In the genomic region with DNA sequence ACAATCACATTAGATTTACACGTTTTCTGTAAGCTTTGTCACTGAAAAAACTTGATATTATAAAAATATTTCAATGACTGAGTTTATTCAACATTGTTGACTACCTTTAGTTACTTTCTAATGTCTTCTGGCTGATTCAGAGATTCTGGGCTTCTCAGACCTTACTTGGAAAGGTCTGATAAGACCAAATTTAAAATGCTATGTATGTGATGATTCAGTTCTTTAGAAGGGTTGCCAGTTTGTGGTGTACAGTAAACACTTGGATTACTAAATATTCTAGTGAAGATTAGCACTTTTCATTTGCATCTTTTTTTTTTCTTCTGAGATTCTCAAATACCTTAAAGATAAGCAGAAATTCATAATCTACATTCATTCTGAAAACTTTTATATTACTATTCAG, we compare ENCODE assay signal across 24 cellular contexts. TPM values are rescaled to one million over a fixed set of nuclear protein-coding genes. Genes with fewer than 3 reads are reported as not detected.
DNase-seq lines count a peak whose midpoint lies in the region; ATAC-seq and TF ChIP-seq lines count a peak whose summit lies in the region.
"Had no signal": no experiment of that assay in that cellular context is flagged by ENCODE, and none has a peak within 500 bp of the region (broad histone marks: within the 10 kb centered on the region; RNA-seq: fewer than 3 reads in every experiment).

No MANE protein-coding gene starts in this region.

- in situ Hi-C loops in GM23248 (cut with MboI) (no loop called here), astrocyte of the spinal cord (cut with HindIII; ENCODE audit: low sequenced_read_pairs) (no loop called here)

- H4K20me1 ChIP-seq in GM23248 (ENCODE audit: insufficient read depth) (no peaks in the 10 kb centered on the region), PC-3 (ENCODE audit: low read length) (no peaks in the 10 kb centered on the region)
- H4K20me1 ChIP-seq: BLaER1 treated with 17β-estradiol and CSF1 and Interleukin-3, amounts not matched to agents 10 nM and 100 nM had no signal

- H3K36me3 Mint-ChIP-seq in T-helper 17 cell (ENCODE audit: low read depth) = peaks cover 12% of the 10 kb centered on the region

- H3K79me2 ChIP-seq in GM23248 (ENCODE audit: insufficient read depth) (no peaks in the 10 kb centered on the region), PC-3 (ENCODE audit: low read length) (no peaks in the 10 kb centered on the region)

- 49 to 67% methylated on average over 1 of the region's 1 CpG for WGBS in GM23248 (ENCODE audit: low coverage in 1 of 2, low lambda C conversion rate in 2 of 2, missing lambda C conversion rate in 2 of 2), 2 experiments

- DNase-seq in GM23248 = peak; percentile 19
- DNase-seq in PC-3 = peak; percentile 10
- DNase-seq in astrocyte of the spinal cord (ENCODE audit: low read depth, low spot score) = peak; percentile 10
- peak; percentile 20 for DNase-seq in fibroblast of the aortic adventitia (ENCODE audit: low read depth)
- DNase-seq in T-helper 17 cell = no peak
- DNase-seq in iPS-NIHi11 (ENCODE audit: low spot score) = no peak
- DNase-seq in stimulated activated CD4-positive, alpha-beta T cell treated with anti-CD3 and anti-CD28 coated beads, Interleukin-15, amount 100 ng/mL, for 24 hours = no peak
- DNase-seq in EL = no peak
- DNase-seq: AML-193; CD4-positive, alpha-beta T cell; Kasumi-1; NCI-H1105 treated with DMSO at 0.1 percent for 48 hours; NCI-H146; NCI-H1930; NCI-H2107; NCI-H446; NCI-H524 treated with DMSO at 0.1 percent for 48 hours; NCI-H774; PC-9; SJCRH30 had no signal

- POLR2A ChIA-PET in PC-3 (lab: Charles Lee; ENCODE audit: unreplicated experiment) = interaction anchor here (0.5 kb wide), 1 partner anchor 54 kb away, joined by 4 read pairs; no protein-coding TSS in a partner anchor

- no peaks in the 10 kb centered on the region for H3F3A ChIP-seq in GM23248 (ENCODE audit: insufficient read depth)
- H3F3A ChIP-seq in PC-3 (ENCODE audit: low read length, unreplicated experiment) = no peaks in the 10 kb centered on the region

- H3K4me1 ChIP-seq in GM23248 (ENCODE audit: insufficient read depth) = no peaks in the 10 kb centered on the region
- H3K4me1 ChIP-seq in PC-3 (ENCODE audit: insufficient read depth, low read length) = peaks cover 6% of the 10 kb centered on the region; the same call in 1 of the 2 replicates
- H3K4me1 ChIP-seq: BLaER1 treated with 17β-estradiol and CSF1 and Interleukin-3, amounts not matched to agents 10 nM and 100 nM; SJCRH30 had no signal

- no peak overlapping the region for H3K27ac Mint-ChIP-seq in T-helper 17 cell
- H3K27ac Mint-ChIP-seq: CD4-positive, alpha-beta T cell had no signal

- TF ChIP-seq CTCF in PC-3 (conservative IDR thresholded peaks at IDR 0.05; ENCODE audit: low read depth, low read length) = no peak
- no peak for TF ChIP-seq CTCF in astrocyte of the spinal cord (IDR thresholded peaks at IDR 0.05; ENCODE audit: low read depth, low read length)
- TF ChIP-seq CTCF in fibroblast of the aortic adventitia (IDR thresholded peaks at IDR 0.05; ENCODE audit: insufficient read depth, low read length) = no peak

- H3K9me3 ChIP-seq in GM23248 (ENCODE audit: low read depth) = no peaks in the 10 kb centered on the region
- no peaks in the 10 kb centered on the region for H3K9me3 ChIP-seq in PC-3 (ENCODE audit: low read length)
- no peaks in the 10 kb centered on the region for H3K9me3 ChIP-seq in T-helper 17 cell (ENCODE audit: control insufficient read depth, low read length, poor library complexity, severe bottlenecking)
- H3K9me3 ChIP-seq: BLaER1 treated with 17β-estradiol and CSF1 and Interleukin-3, amounts not matched to agents 10 nM and 100 nM; SJCRH30 had no signal

- H3K4me3 ChIP-seq in GM23248 = no peak overlapping the region
- H3K4me3 ChIP-seq in PC-3 (ENCODE audit: low read length) = no peak overlapping the region
- no peak overlapping the region for H3K4me3 ChIP-seq in astrocyte of the spinal cord (ENCODE audit: low read depth, low read length)
- H3K4me3 ChIP-seq in fibroblast of the aortic adventitia (ENCODE audit: low read depth, low read length) = no peak overlapping the region
- H3K4me3 ChIP-seq: BLaER1 treated with 17β-estradiol and CSF1 and Interleukin-3, amounts not matched to agents 10 nM and 100 nM; K562; PC-9; SJCRH30 had no signal

- ATAC-seq in PC-3 (no peak), T-helper 17 cell (no peak)
- ATAC-seq: K562, Right ventricle myocardium inferior, SK-N-SH treated with all-trans-retinoic acid at 6 μM for 48 hours had no signal

- no peak overlapping the region for H3K4me3 Mint-ChIP-seq in T-helper 17 cell
- H3K4me3 Mint-ChIP-seq: CD4-positive, alpha-beta T cell had no signal

- CTCF ChIA-PET in PC-3 (lab: Charles Lee) = no interaction called here

- no peaks in the 10 kb centered on the region for H3K9me2 ChIP-seq in GM23248 (ENCODE audit: insufficient read depth)
- H3K9me2 ChIP-seq in PC-3 (replicated peaks; ENCODE audit: low read length) = no peaks in the 10 kb centered on the region

- H3K27ac ChIP-seq in GM23248 = no peak overlapping the region
- no peak overlapping the region for H3K27ac ChIP-seq in PC-3 (ENCODE audit: low read length)
- H3K27ac ChIP-seq: BLaER1 treated with 17β-estradiol and CSF1 and Interleukin-3, amounts not matched to agents 10 nM and 100 nM; PC-9; SJCRH30 had no signal

- no peaks in the 10 kb centered on the region for H3K36me3 ChIP-seq in GM23248 (ENCODE audit: low read depth)
- no peaks in the 10 kb centered on the region for H3K36me3 ChIP-seq in PC-3 (ENCODE audit: low read depth, low read length)
- H3K36me3 ChIP-seq: SJCRH30 had no signal

- intact Hi-C loops in PC-3 (cut with micrococcal nuclease) = no loop called here

- H2AFZ ChIP-seq in GM23248 (no peak overlapping the region), PC-3 (ENCODE audit: low read length) (no peak overlapping the region)
- H2AFZ ChIP-seq: PC-9 had no signal

- H3K9ac ChIP-seq in GM23248 = no peak overlapping the region
- no peak overlapping the region for H3K9ac ChIP-seq in PC-3 (ENCODE audit: low read length)
- H3K9ac ChIP-seq: BLaER1 treated with 17β-estradiol and CSF1 and Interleukin-3, amounts not matched to agents 10 nM and 100 nM had no signal

- H3K4me1 Mint-ChIP-seq in T-helper 17 cell = peaks cover 9% of the 10 kb centered on the region

- no peaks in the 10 kb centered on the region for H3K27me3 Mint-ChIP-seq in T-helper 17 cell
- H3K27me3 Mint-ChIP-seq: CD4-positive, alpha-beta T cell had no signal

- H3K4me2 ChIP-seq in GM23248 (ENCODE audit: unreplicated experiment) = no peak overlapping the region
- no peak overlapping the region for H3K4me2 ChIP-seq in PC-3 (ENCODE audit: low read length)
- H3K4me2 ChIP-seq: BLaER1 treated with 17β-estradiol and CSF1 and Interleukin-3, amounts not matched to agents 10 nM and 100 nM; PC-9 had no signal

- BruUV-seq in PC-3 (replicated peaks; lab: Mats Ljungman, UMichigan) = no TSS peak

- no peaks in the 10 kb centered on the region for H3K27me3 ChIP-seq in GM23248 (replicated peaks; ENCODE audit: insufficient read depth)
- H3K27me3 ChIP-seq in PC-3 (ENCODE audit: low read length) = no peaks in the 10 kb centered on the region
- H3K27me3 ChIP-seq: BLaER1 treated with 17β-estradiol and CSF1 and Interleukin-3, amounts not matched to agents 10 nM and 100 nM; SJCRH30 had no signal

RNA-seq across cellular contexts. Expression of gene SGO1, which starts 49.8 kb away (rescaled TPM):
- total RNA-seq in GM23248 (2014; rRNA removed; shearing (Covaris generic)) = 1.0 and 5.7 TPM in 2 replicates
- polyA plus RNA-seq in GM23248 (2016; fragmentation: Nextera tagmentation; extraction: Ambion mirVana) = 6.6 and 7.4 TPM in 2 replicates
- 12.6 and 13.6 TPM in 2 replicates for total RNA-seq in PC-3 (2014; rRNA removed)
- 0.90 and 14.5 TPM in 2 replicates for total RNA-seq in fibroblast of the aortic adventitia (ENCODE audit: low replicate concordance)
- total RNA-seq in T-helper 17 cell = 1 to 10 TPM; 1.0 to 1.5 TPM
- total RNA-seq: CD4-positive, alpha-beta T cell had no signal

Comparison
In these comparisons a context has a peak if more than half of its experiments do, and no peak if none do; other contexts are left out.
1. DNase-seq: peak in GM23248 (single experiment), PC-3 (single experiment), astrocyte of the spinal cord (single experiment) and fibroblast of the aortic adventitia (single experiment); none in T-helper 17 cell (0 of 3), iPS-NIHi11 (single experiment), stimulated activated CD4-positive, alpha-beta T cell treated with anti-CD3 and anti-CD28 coated beads, Interleukin-15, amount 100 ng/mL, for 24 hours (single experiment) and EL (single experiment).